Comparison of ENCODE assay signal across 7 cellular contexts in the genomic region with DNA sequence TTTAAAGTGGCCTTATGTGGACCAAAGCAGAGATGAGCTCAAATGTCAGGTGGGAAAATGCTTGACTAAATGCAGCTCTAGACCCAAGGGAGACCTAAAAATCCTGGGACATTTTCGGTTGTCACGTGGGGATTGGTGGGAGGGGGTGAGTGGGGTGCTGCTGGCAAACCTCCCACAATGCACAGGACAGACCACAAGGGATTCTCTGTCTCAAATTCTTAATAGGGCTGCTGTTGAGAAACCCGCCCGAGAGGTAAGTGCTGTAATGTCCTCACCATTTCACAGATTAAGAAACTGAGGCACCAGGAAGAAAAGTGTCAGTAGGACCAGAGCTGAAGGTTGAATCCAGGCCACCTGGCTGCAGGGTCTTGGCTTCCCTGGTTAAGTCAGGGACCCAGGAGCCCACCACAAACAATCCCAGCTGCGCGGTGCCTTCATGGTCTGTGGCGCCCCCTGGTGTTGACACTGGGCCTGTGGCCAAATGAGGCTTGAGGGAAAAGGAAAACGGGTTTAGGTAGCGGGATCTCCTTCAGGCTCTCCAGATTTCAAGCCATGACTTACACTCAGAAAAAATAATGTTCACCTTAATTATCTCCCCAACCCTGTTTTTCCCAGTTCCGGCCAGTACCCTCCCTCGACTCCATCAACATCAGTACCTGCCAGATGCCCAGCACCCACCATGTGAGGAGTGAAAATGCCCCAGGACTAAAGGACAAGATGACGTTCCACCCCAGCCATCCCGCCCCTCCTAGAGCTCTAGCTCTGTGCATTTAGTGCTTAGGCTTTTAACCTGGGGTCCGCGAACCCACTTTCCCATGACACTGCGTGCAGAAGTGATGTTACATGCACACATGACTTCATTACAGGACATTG. TPM values are rescaled to one million over a fixed set of nuclear protein-coding genes. Genes with fewer than 3 reads are reported as not detected.
DNase-seq lines count a peak whose midpoint lies in the region; ATAC-seq and TF ChIP-seq lines count a peak whose summit lies in the region.

No MANE protein-coding gene starts in this region.

- no peaks in the 10 kb centered on the region for H3K9me3 Mint-ChIP-seq in activated naive CD4-positive, alpha-beta T cell treated with anti-CD3 and anti-CD28 coated beads for 36 hours

- no peaks in the 10 kb centered on the region for H3K36me3 Mint-ChIP-seq in activated naive CD4-positive, alpha-beta T cell treated with anti-CD3 and anti-CD28 coated beads for 36 hours (ENCODE audit: low read depth)

- H3K27me3 ChIP-seq in Panc1 (ENCODE audit: control insufficient read depth, insufficient read depth, low read length) (peaks cover 20% of the 10 kb centered on the region), right cardiac atrium (ENCODE audit: control insufficient read depth, insufficient read depth) (no peaks in the 10 kb centered on the region)

- H3K4me1 ChIP-seq in Panc1 (ENCODE audit: control insufficient read depth, insufficient read depth, low read length) = no peaks in the 10 kb centered on the region; the same call in 1 of the 2 replicates
- no peaks in the 10 kb centered on the region for H3K4me1 ChIP-seq in right cardiac atrium (ENCODE audit: control insufficient read depth, insufficient read depth, low read length)

- CTCF ChIA-PET in Panc1 (lab: Charles Lee) = interaction anchor here (0.6 to 1.7 kb wide), 4 partner anchors 35 to 187 kb away, joined by 3 to 8 read pairs (median 4); no protein-coding TSS in a partner anchor
- CTCF ChIA-PET in activated naive CD4-positive, alpha-beta T cell treated with anti-CD3 and anti-CD28 coated beads for 36 hours (lab: Charles Lee) = interaction anchor here (0.6 to 3.9 kb wide), 26 partner anchors 8 to 193 kb away, joined by 3 to 51 read pairs (median 5); partner anchors contain the start of gene HLA-F

- H3K4me3 ChIP-seq in Panc1 (ENCODE audit: low read depth in 2 of 2, low read length in 2 of 2) (no peak overlapping the region), right cardiac atrium (ENCODE audit: low read length) (no peak overlapping the region)

- H3K27ac Mint-ChIP-seq in activated naive CD4-positive, alpha-beta T cell treated with anti-CD3 and anti-CD28 coated beads for 36 hours = no peak overlapping the region

- H3K9me3 ChIP-seq in Panc1 (ENCODE audit: control insufficient read depth, insufficient read depth, low read depth, low read length) = no peaks in the 10 kb centered on the region
- H3K9me3 ChIP-seq in right cardiac atrium (ENCODE audit: control insufficient read depth, low read length) = no peaks in the 10 kb centered on the region

- WGBS in right cardiac atrium = 19% methylated on average over 16 of the region's 16 CpGs

- in situ Hi-C loops in GM13976 (cut with MboI; ENCODE audit: low sequenced_read_pairs, unreplicated experiment) (loop anchor here (10.0 kb wide), 1 partner anchor 130 kb away; no protein-coding TSS in a partner anchor), Panc1 (cut with HindIII; ENCODE audit: low pct_unique_long_range_greater_than_20kb, low sequenced_read_pairs) (no loop called here)

- no peak overlapping the region for H3K4me3 Mint-ChIP-seq in activated naive CD4-positive, alpha-beta T cell treated with anti-CD3 and anti-CD28 coated beads for 36 hours

- no peaks in the 10 kb centered on the region for H3K36me3 ChIP-seq in Panc1 (ENCODE audit: control insufficient read depth, insufficient read depth, low read length)

- no peak for DNase-seq in GM13976 (ENCODE audit: low spot score)
- DNase-seq in Panc1 (ENCODE audit: low read depth, low spot score) = no peak
- peak; percentile 67 for DNase-seq in activated naive CD4-positive, alpha-beta T cell treated with anti-CD3 and anti-CD28 coated beads for 36 hours
- DNase-seq in right cardiac atrium = peak; percentile 35 to 78 (median 76)
- DNase-seq in stimulated activated CD4-positive, alpha-beta T cell treated with anti-CD3 and anti-CD28 coated beads, Interleukin-4, amount 100 ng/mL, for 1 hour = peak; percentile 57
- DNase-seq in NCI-H1092 treated with DMSO at 0.1 percent for 48 hours (lab: John Stamatoyannopoulos, UW) = no peak

- peaks cover 5% of the 10 kb centered on the region for H3K4me1 Mint-ChIP-seq in activated naive CD4-positive, alpha-beta T cell treated with anti-CD3 and anti-CD28 coated beads for 36 hours (ENCODE audit: low read depth)

- no TSS peak for BruUV-seq in Panc1 (replicated peaks; lab: Mats Ljungman, UMichigan)

- peak; percentile 71 for TF ChIP-seq CTCF in GM13976 (IDR thresholded peaks at IDR 0.05; ENCODE audit: borderline replicate concordance, control extremely low read depth, extremely low read depth, insufficient read depth, missing control alignments)
- peak; percentile 83 for TF ChIP-seq CTCF in Panc1 (IDR thresholded peaks at IDR 0.05)

- no peak overlapping the region for H3K27ac ChIP-seq in Panc1 (ENCODE audit: low read length)
- H3K27ac ChIP-seq in right cardiac atrium (ENCODE audit: low read length) = no peak overlapping the region

- H3K27me3 Mint-ChIP-seq in activated naive CD4-positive, alpha-beta T cell treated with anti-CD3 and anti-CD28 coated beads for 36 hours (ENCODE audit: low read depth) = peaks cover 49% of the 10 kb centered on the region

- intact Hi-C loops in Panc1 (cut with micrococcal nuclease; ENCODE audit: unreplicated experiment) = loop anchor here (1.0 kb wide), 3 partner anchors 14 to 129 kb away; no protein-coding TSS in a partner anchor
- intact Hi-C loops in activated naive CD4-positive, alpha-beta T cell treated with anti-CD3 and anti-CD28 coated beads for 36 hours (cut with micrococcal nuclease) = loop anchor here (1.0 to 5.0 kb wide), 3 partner anchors 82 to 129 kb away; no protein-coding TSS in a partner anchor
- intact Hi-C loops in right cardiac atrium (cut with DNase I) = loop anchor here (2.0 to 10.0 kb wide), 3 partner anchors 100 to 130 kb away; no protein-coding TSS in a partner anchor

- ATAC-seq in Panc1 (peak; percentile 84), right cardiac atrium (peak; percentile 36 to 63), GM21825 (IDR thresholded peaks at IDR 0.05; ENCODE audit: unreplicated experiment) (no peak)

- POLR2A ChIA-PET in Panc1 (lab: Charles Lee) = no interaction called here

RNA-seq across cellular contexts. Expression of gene HLA-G, which starts 7.2 kb away (rescaled TPM):
- total RNA-seq in Panc1 (2021; ENCODE audit: unreplicated experiment) (0.62 TPM), right cardiac atrium (1 to 10 TPM in 1 of 4 donors, under 1 TPM in 1, not detected in 2; 0.18 to 1.2 TPM)
- polyA plus RNA-seq in Panc1 (2012; ENCODE audit: insufficient read length) = 13.3 TPM
- under 1 TPM in 1 of 2 experiments, not detected in 1; 0.22 TPM for total RNA-seq in activated naive CD4-positive, alpha-beta T cell treated with anti-CD3 and anti-CD28 coated beads for 36 hours
- not detected for polyA plus RNA-seq in right cardiac atrium

Comparison
In these comparisons a context has a peak if more than half of its experiments do, and no peak if none do; other contexts are left out.
1. DNase-seq: peak in activated naive CD4-positive, alpha-beta T cell treated with anti-CD3 and anti-CD28 coated beads for 36 hours (single experiment), right cardiac atrium (3 of 3) and stimulated activated CD4-positive, alpha-beta T cell treated with anti-CD3 and anti-CD28 coated beads, Interleukin-4, amount 100 ng/mL, for 1 hour (single experiment); none in GM13976 (single experiment), Panc1 (single experiment) and NCI-H1092 treated with DMSO at 0.1 percent for 48 hours (single experiment).